ENCODE assay signal across 7 cellular contexts in the genomic region with DNA sequence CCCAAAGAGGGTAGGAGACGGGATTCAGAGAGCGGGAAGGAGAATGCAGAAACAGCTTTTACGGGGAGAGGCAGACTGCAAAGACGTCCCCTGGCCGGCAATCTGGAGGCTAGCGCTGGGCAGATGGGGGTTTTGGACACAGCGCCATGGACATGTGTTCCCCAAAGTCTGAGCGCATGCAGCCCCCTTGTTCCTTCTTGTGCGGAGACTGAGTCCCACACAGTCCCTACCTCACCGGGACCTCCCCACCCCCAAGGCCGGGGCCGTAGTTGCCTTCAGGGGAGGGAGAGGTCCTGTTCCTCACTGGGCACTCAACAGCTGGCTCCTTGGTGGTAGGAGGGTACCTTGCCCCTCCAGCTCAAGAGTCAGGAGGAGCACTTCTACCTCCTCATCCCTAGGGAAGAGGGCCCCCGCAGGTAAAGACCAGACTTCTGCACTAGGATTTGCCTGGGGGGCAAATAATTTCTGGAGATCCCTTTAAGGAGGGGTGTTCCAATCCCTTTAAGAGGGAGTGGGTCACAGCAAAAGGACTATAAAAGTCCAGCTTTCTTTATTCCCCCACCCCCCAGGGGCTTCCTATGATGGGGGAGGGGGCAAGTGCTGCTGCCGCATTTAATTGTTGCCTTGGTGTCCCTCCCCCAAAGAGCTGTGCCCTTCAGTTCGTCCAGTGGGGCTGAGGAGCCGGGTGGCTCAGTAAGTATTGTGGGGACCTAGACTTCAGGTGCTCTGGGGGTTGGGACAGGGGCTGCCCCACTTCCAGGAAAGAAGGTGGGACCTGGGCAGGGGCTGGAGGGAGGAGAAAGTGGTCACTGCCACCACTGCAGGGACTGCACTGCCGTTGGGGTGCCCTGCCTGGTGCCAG. TPM values are rescaled to one million over a fixed set of nuclear protein-coding genes. Genes with fewer than 3 reads are reported as not detected.
DNase-seq lines count a peak whose midpoint lies in the region; ATAC-seq and TF ChIP-seq lines count a peak whose summit lies in the region.
"Had no signal": no experiment of that assay in that cellular context is flagged by ENCODE, and none has a peak within 500 bp of the region (broad histone marks: within the 10 kb centered on the region; RNA-seq: fewer than 3 reads in every experiment).

No MANE protein-coding gene starts in this region.

- CTCF ChIA-PET in naive thymus-derived CD4-positive, alpha-beta T cell (lab: Charles Lee): interaction anchor here (0.7 to 1.1 kb wide), 2 partner anchors 13 to 20 kb away, joined by 3 read pairs; no protein-coding TSS in a partner anchor

- POLR2A ChIA-PET in naive thymus-derived CD4-positive, alpha-beta T cell (lab: Charles Lee): interaction anchor here (1.1 kb wide), 1 partner anchor 13 kb away, joined by 3 read pairs; no protein-coding TSS in a partner anchor

- H3K27me3 ChIP-seq in DOHH2 (ENCODE audit: control insufficient read depth, low read length): peaks cover 81% of the 10 kb centered on the region
- H3K27me3 ChIP-seq in naive thymus-derived CD4-positive, alpha-beta T cell (ENCODE audit: control insufficient read depth in 2 of 2, insufficient read depth in 2 of 2, low read length in 2 of 2): peaks cover 0 to 5% of the 10 kb centered on the region in 2 donors

- peak overlapping the region; percentile 36; the same call in 1 of the 2 replicates for H3K4me3 ChIP-seq in DOHH2 (ENCODE audit: low read length)
- peak overlapping the region; percentile 48 for H3K4me3 ChIP-seq in naive thymus-derived CD4-positive, alpha-beta T cell (ENCODE audit: low read length)

- no peak for TF ChIP-seq CTCF in DOHH2 (IDR thresholded peaks at IDR 0.05; ENCODE audit: low read depth, low read length, poor library complexity, severe bottlenecking)

- DNase-seq in activated T-helper 1 cell treated with anti-CD3 and anti-CD28 coated beads, Interleukin-12 subunit alpha, Interleukin-12 subunit beta, Interleukin-2, Interleukin-4 antibody, amounts not matched to agents 30 ng/mL and 10 ng/mL and 1 ng/mL, durations not matched to agents 14 hours and 24 hours and 36 hours (ENCODE audit: low spot score): no peak
- no peak for DNase-seq in naive thymus-derived CD4-positive, alpha-beta T cell
- DNase-seq in activated CD4-positive, alpha-beta T cell treated with anti-CD3 and anti-CD28 coated beads, Interleukin-2, amount 50 U/mL, for 4 hours: no peak
- DNase-seq in stimulated activated CD4-positive, alpha-beta T cell treated with anti-CD3 and anti-CD28 coated beads, Interleukin-12 subunit alpha, Interleukin-12 subunit beta, amount 100 ng/mL, for 4 hours: no peak
- DNase-seq: stimulated activated naive CD4-positive, alpha-beta T cell treated with Interleukin-2 at 50 U/mL for 16 hours had no signal

- H3K79me2 ChIP-seq in DOHH2 (ENCODE audit: control insufficient read depth, low read length): peaks cover 9% of the 10 kb centered on the region

- peaks cover 57% of the 10 kb centered on the region for H3K27me3 Mint-ChIP-seq in activated T-helper 1 cell treated with anti-CD3 and anti-CD28 coated beads, Interleukin-12 subunit alpha, Interleukin-12 subunit beta, Interleukin-2, Interleukin-4 antibody, amounts not matched to agents 30 ng/mL and 10 ng/mL and 1 ng/mL, durations not matched to agents 14 hours and 24 hours and 36 hours (ENCODE audit: insufficient read depth)
- H3K27me3 Mint-ChIP-seq in naive thymus-derived CD4-positive, alpha-beta T cell: peaks cover 15 to 81% (median 27%) of the 10 kb centered on the region in 5 donors

- H3K36me3 ChIP-seq in DOHH2 (ENCODE audit: control insufficient read depth, low read length): no peaks in the 10 kb centered on the region
- no peaks in the 10 kb centered on the region for H3K36me3 ChIP-seq in naive thymus-derived CD4-positive, alpha-beta T cell (ENCODE audit: control insufficient read depth in 2 of 3, insufficient read depth in 3 of 3, low read length in 3 of 3)

- H3K27ac Mint-ChIP-seq in activated T-helper 1 cell treated with anti-CD3 and anti-CD28 coated beads, Interleukin-12 subunit alpha, Interleukin-12 subunit beta, Interleukin-2, Interleukin-4 antibody, amounts not matched to agents 30 ng/mL and 10 ng/mL and 1 ng/mL, durations not matched to agents 14 hours and 24 hours and 36 hours: no peak overlapping the region
- H3K27ac Mint-ChIP-seq in naive thymus-derived CD4-positive, alpha-beta T cell: peak overlapping the region in 1 of 9 donors; percentile 38

- H3K4me3 Mint-ChIP-seq in activated T-helper 1 cell treated with anti-CD3 and anti-CD28 coated beads, Interleukin-12 subunit alpha, Interleukin-12 subunit beta, Interleukin-2, Interleukin-4 antibody, amounts not matched to agents 30 ng/mL and 10 ng/mL and 1 ng/mL, durations not matched to agents 14 hours and 24 hours and 36 hours: peak overlapping the region; percentile 56
- H3K4me3 Mint-ChIP-seq in naive thymus-derived CD4-positive, alpha-beta T cell: peak overlapping the region; percentile 53 to 84 (median 74)

- H3K27ac ChIP-seq in DOHH2 (ENCODE audit: low read depth, low read length): no peak overlapping the region
- H3K27ac ChIP-seq in naive thymus-derived CD4-positive, alpha-beta T cell (ENCODE audit: low read depth, low read length): no peak overlapping the region

- no peaks in the 10 kb centered on the region for H3F3A ChIP-seq in DOHH2 (ENCODE audit: control insufficient read depth, insufficient read depth)

- H3K9me2 ChIP-seq in DOHH2 (replicated peaks; ENCODE audit: control insufficient read depth, low read length): no peaks in the 10 kb centered on the region

- no peaks in the 10 kb centered on the region for H3K36me3 Mint-ChIP-seq in activated T-helper 1 cell treated with anti-CD3 and anti-CD28 coated beads, Interleukin-12 subunit alpha, Interleukin-12 subunit beta, Interleukin-2, Interleukin-4 antibody, amounts not matched to agents 30 ng/mL and 10 ng/mL and 1 ng/mL, durations not matched to agents 14 hours and 24 hours and 36 hours (ENCODE audit: low read depth)
- H3K36me3 Mint-ChIP-seq in naive thymus-derived CD4-positive, alpha-beta T cell: peaks cover 0 to 6% (median 0%) of the 10 kb centered on the region in 5 donors

- H3K4me1 Mint-ChIP-seq in activated T-helper 1 cell treated with anti-CD3 and anti-CD28 coated beads, Interleukin-12 subunit alpha, Interleukin-12 subunit beta, Interleukin-2, Interleukin-4 antibody, amounts not matched to agents 30 ng/mL and 10 ng/mL and 1 ng/mL, durations not matched to agents 14 hours and 24 hours and 36 hours (ENCODE audit: low read depth): peaks cover 7% of the 10 kb centered on the region
- peaks cover 24 to 41% (median 32%) of the 10 kb centered on the region in 7 donors for H3K4me1 Mint-ChIP-seq in naive thymus-derived CD4-positive, alpha-beta T cell

- H4K20me1 ChIP-seq in DOHH2 (ENCODE audit: control insufficient read depth, insufficient read depth, low read depth, low read length): no peaks in the 10 kb centered on the region

- H3K4me2 ChIP-seq in DOHH2 (ENCODE audit: low read length): peak overlapping the region; percentile 45

- peaks cover 27% of the 10 kb centered on the region for H3K4me1 ChIP-seq in DOHH2 (ENCODE audit: control insufficient read depth, low read length)
- peaks cover 15 to 28% of the 10 kb centered on the region in 2 donors for H3K4me1 ChIP-seq in naive thymus-derived CD4-positive, alpha-beta T cell (ENCODE audit: control insufficient read depth in 2 of 2, insufficient read depth in 2 of 2, low read length in 2 of 2)

- H3K9me3 ChIP-seq in DOHH2 (ENCODE audit: control insufficient read depth, insufficient read depth, low read length): no peaks in the 10 kb centered on the region
- no peaks in the 10 kb centered on the region for H3K9me3 ChIP-seq in naive thymus-derived CD4-positive, alpha-beta T cell (ENCODE audit: control insufficient read depth in 2 of 3, low read length in 3 of 3)

- ATAC-seq in naive thymus-derived CD4-positive, alpha-beta T cell: no peak
- ATAC-seq in HG02870 (IDR thresholded peaks at IDR 0.05; ENCODE audit: unreplicated experiment): no peak

- intact Hi-C loops in activated T-helper 1 cell treated with anti-CD3 and anti-CD28 coated beads, Interleukin-12 subunit alpha, Interleukin-12 subunit beta, Interleukin-2, Interleukin-4 antibody, amounts not matched to agents 30 ng/mL and 10 ng/mL and 1 ng/mL, durations not matched to agents 14 hours and 24 hours and 36 hours (cut with micrococcal nuclease): no loop called here
- intact Hi-C loops in naive thymus-derived CD4-positive, alpha-beta T cell (cut with micrococcal nuclease): no loop called here

- no peaks in the 10 kb centered on the region for H3K9me3 Mint-ChIP-seq in activated T-helper 1 cell treated with anti-CD3 and anti-CD28 coated beads, Interleukin-12 subunit alpha, Interleukin-12 subunit beta, Interleukin-2, Interleukin-4 antibody, amounts not matched to agents 30 ng/mL and 10 ng/mL and 1 ng/mL, durations not matched to agents 14 hours and 24 hours and 36 hours
- H3K9me3 Mint-ChIP-seq in naive thymus-derived CD4-positive, alpha-beta T cell: no peaks in the 10 kb centered on the region

RNA-seq across cellular contexts. Expression of a gene that starts 3.6 kb away (rescaled TPM):
- total RNA-seq in activated T-helper 1 cell treated with anti-CD3 and anti-CD28 coated beads, Interleukin-12 subunit alpha, Interleukin-12 subunit beta, Interleukin-2, Interleukin-4 antibody, amounts not matched to agents 30 ng/mL and 10 ng/mL and 1 ng/mL, durations not matched to agents 14 hours and 24 hours and 36 hours: 26.5 and 26.9 TPM in 2 replicates
- 10 to 100 TPM; 28.4 to 48.8 (median 31.2) TPM for total RNA-seq in naive thymus-derived CD4-positive, alpha-beta T cell
- 1 to 10 TPM; 2.2 to 3.9 TPM for polyA plus RNA-seq in naive thymus-derived CD4-positive, alpha-beta T cell

RNA-seq across cellular contexts. Expression of a gene that starts 31.5 kb away (rescaled TPM):
- total RNA-seq in activated T-helper 1 cell treated with anti-CD3 and anti-CD28 coated beads, Interleukin-12 subunit alpha, Interleukin-12 subunit beta, Interleukin-2, Interleukin-4 antibody, amounts not matched to agents 30 ng/mL and 10 ng/mL and 1 ng/mL, durations not matched to agents 14 hours and 24 hours and 36 hours: 59.6 and 65.2 TPM in 2 replicates
- 10 to 100 TPM; 47.2 to 81.8 (median 64.7) TPM for total RNA-seq in naive thymus-derived CD4-positive, alpha-beta T cell
- polyA plus RNA-seq in naive thymus-derived CD4-positive, alpha-beta T cell: 10 to 100 TPM; 27.1 to 42.4 TPM

RNA-seq across cellular contexts. Expression of a gene that starts 33.7 kb away (rescaled TPM):
- 9.7 and 10.2 TPM in 2 replicates for total RNA-seq in activated T-helper 1 cell treated with anti-CD3 and anti-CD28 coated beads, Interleukin-12 subunit alpha, Interleukin-12 subunit beta, Interleukin-2, Interleukin-4 antibody, amounts not matched to agents 30 ng/mL and 10 ng/mL and 1 ng/mL, durations not matched to agents 14 hours and 24 hours and 36 hours
- 10 to 100 TPM in 3 of 5 experiments, 1 to 10 TPM in 2; 7.3 to 12.5 (median 10.8) TPM for total RNA-seq in naive thymus-derived CD4-positive, alpha-beta T cell
- 1 to 10 TPM in 1 of 2 donors, under 1 TPM in 1; 0.83 to 1.4 TPM for polyA plus RNA-seq in naive thymus-derived CD4-positive, alpha-beta T cell

RNA-seq across cellular contexts. Expression of a gene that starts 54.6 kb away (rescaled TPM):
- total RNA-seq in activated T-helper 1 cell treated with anti-CD3 and anti-CD28 coated beads, Interleukin-12 subunit alpha, Interleukin-12 subunit beta, Interleukin-2, Interleukin-4 antibody, amounts not matched to agents 30 ng/mL and 10 ng/mL and 1 ng/mL, durations not matched to agents 14 hours and 24 hours and 36 hours: 48.4 and 52.1 TPM in 2 replicates
- 10 to 100 TPM in 1 of 5 experiments, 1 to 10 TPM in 4; 3.7 to 39.6 (median 6.2) TPM for total RNA-seq in naive thymus-derived CD4-positive, alpha-beta T cell
- polyA plus RNA-seq in naive thymus-derived CD4-positive, alpha-beta T cell: 1 to 10 TPM; 3.7 to 5.2 TPM
